Comparison of ENCODE assay signal across 1 cellular context in genomic region chrX:71068052-71068918, GRCh38.
TF ChIP-seq lines count a peak whose summit lies in the region.

TSS of gene SNX12 (minus strand) at chrX:71068334. CDS start at chrX:71068306, 28 bp downstream.

TF ChIP-seq in SK-N-SH treated with all-trans-retinoic acid at 6 μM for 48 hours, 23 proteins besides CTCF, POLR2A, EP300 and RAD21 (continued from another document):
- TF ChIP-seq TSHZ2 (CRISPR knock-in tag; IDR thresholded peaks at IDR 0.05), result peak; percentile 95
